ENCODE assay signal across 8 cellular contexts in genomic region chr14:21093769-21094681, GRCh38. TPM values are rescaled to one million over a fixed set of nuclear protein-coding genes. Genes with fewer than 3 reads are reported as not detected.
DNase-seq lines count a peak whose midpoint lies in the region; ATAC-seq and TF ChIP-seq lines count a peak whose summit lies in the region.
"Had no signal": no experiment of that assay in that cellular context is flagged by ENCODE, and none has a peak within 500 bp of the region (broad histone marks: within the 10 kb centered on the region; RNA-seq: fewer than 3 reads in every experiment).

No MANE protein-coding gene starts in this region.

- ATAC-seq in GM18505 (IDR thresholded peaks at IDR 0.05; ENCODE audit: unreplicated experiment) = no peak
- ATAC-seq: stimulated activated naive CD8-positive, alpha-beta T cell treated with anti-CD3 and anti-CD28 coated beads, Interleukin-15, amount 100 ng/mL, for 72 hours had no signal

- no peak overlapping the region for H3K4me3 ChIP-seq in kidney epithelial cell (ENCODE audit: low read depth, low read length)

- no peak for TF ChIP-seq POLR2A in GM18505 (IDR thresholded peaks at IDR 0.05; ENCODE audit: borderline replicate concordance, extremely low read depth, insufficient read depth, insufficient read length)

- peak; percentile 58 for TF ChIP-seq CTCF in kidney epithelial cell (IDR thresholded peaks at IDR 0.05; ENCODE audit: insufficient read depth, low read length, poor library complexity, severe bottlenecking)

- no peaks in the 10 kb centered on the region for H3K27me3 ChIP-seq in kidney epithelial cell (ENCODE audit: control insufficient read depth, insufficient read depth, low read length)

- no peaks in the 10 kb centered on the region for H3K36me3 ChIP-seq in kidney epithelial cell (ENCODE audit: control insufficient read depth, insufficient read depth, low read length)

- DNase-seq in GM03348 (ENCODE audit: low spot score) (peak; percentile 14), NCI-H82 treated with DMSO at 0.1 percent for 48 hours (lab: John Stamatoyannopoulos, UW; ENCODE audit: unreplicated experiment) (peak; percentile 95), kidney epithelial cell (ENCODE audit: low read depth) (no peak), NAMALWA (ENCODE audit: low spot score) (no peak)
- no peak for DNase-seq in activated naive CD4-positive, alpha-beta T cell treated with Interleukin-2 at 50 U/mL for 16 hours
- DNase-seq: stimulated activated naive CD8-positive, alpha-beta T cell treated with anti-CD3 and anti-CD28 coated beads, Interleukin-15, amount 100 ng/mL, for 72 hours had no signal

RNA-seq across cellular contexts. Expression of gene ZNF219, which starts 4.4 kb away (rescaled TPM):
- total RNA-seq in kidney epithelial cell = 25.5 and 34.5 TPM in 2 replicates

RNA-seq across cellular contexts. Expression of gene TMEM253, which starts 6.8 kb away (rescaled TPM):
- total RNA-seq in kidney epithelial cell = not detected in 2 replicates

RNA-seq across cellular contexts. Expression of gene ARHGEF40, which starts 23.9 kb away (rescaled TPM):
- total RNA-seq in kidney epithelial cell = 59.4 and 59.7 TPM in 2 replicates

RNA-seq across cellular contexts. Expression of gene RNASE8, which starts 36.4 kb away (rescaled TPM):
- total RNA-seq in kidney epithelial cell = not detected in 2 replicates
- total RNA-seq: liver had no signal

RNA-seq across cellular contexts. Expression of gene RNASE7, which starts 51.9 kb away (rescaled TPM):
- total RNA-seq in kidney epithelial cell = not detected in 2 replicates

Comparison
In these comparisons a context has a peak if more than half of its experiments do, and no peak if none do; other contexts are left out.
1. DNase-seq: peak in GM03348 (single experiment) and NCI-H82 treated with DMSO at 0.1 percent for 48 hours (single experiment); none in kidney epithelial cell (single experiment), NAMALWA (single experiment) and activated naive CD4-positive, alpha-beta T cell treated with Interleukin-2 at 50 U/mL for 16 hours (single experiment).